Comparison of ENCODE assay signal across 10 cellular contexts in genomic region chrX:19964017-19964710, GRCh38.
DNase-seq lines count a peak whose midpoint lies in the region; ATAC-seq lines count a peak whose summit lies in the region.
"Had no signal": no experiment of that assay in that cellular context is flagged by ENCODE, and none has a peak within 500 bp of the region (broad histone marks: within the 10 kb centered on the region; RNA-seq: fewer than 3 reads in every experiment).

No MANE protein-coding gene starts in this region.

- ATAC-seq in GM18868 (IDR thresholded peaks at IDR 0.05; ENCODE audit: unreplicated experiment), result peak; percentile 89
- peak; percentile 90 for ATAC-seq in HG02759 (IDR thresholded peaks at IDR 0.05; ENCODE audit: unreplicated experiment)

- peak; percentile 17 to 41 for DNase-seq in activated CD4-positive, alpha-beta T cell treated with anti-CD3 and anti-CD28 coated beads, Interleukin-2, amount 50 U/mL, for 48 hours
- DNase-seq in stimulated activated CD4-positive, alpha-beta T cell treated with anti-CD3 and anti-CD28 coated beads, Interleukin-4, amount 100 ng/mL, for 1 hour, result peak; percentile 11
- DNase-seq in NCI-H187 (lab: John Stamatoyannopoulos, UW) (no peak), NCI-H774 (lab: John Stamatoyannopoulos, UW) (no peak), foreskin melanocyte (no peak)
- DNase-seq: NCI-H1417 treated with DMSO at 0.1 percent for 48 hours, sigmoid colon, uterus had no signal

Comparison
In these comparisons a context has a peak if more than half of its experiments do, and no peak if none do; other contexts are left out.
1. DNase-seq: peak in activated CD4-positive, alpha-beta T cell treated with anti-CD3 and anti-CD28 coated beads, Interleukin-2, amount 50 U/mL, for 48 hours (2 of 2) and stimulated activated CD4-positive, alpha-beta T cell treated with anti-CD3 and anti-CD28 coated beads, Interleukin-4, amount 100 ng/mL, for 1 hour (single experiment); none in NCI-H187 (0 of 2), NCI-H774 (single experiment) and foreskin melanocyte (single experiment).